In the genomic region with DNA sequence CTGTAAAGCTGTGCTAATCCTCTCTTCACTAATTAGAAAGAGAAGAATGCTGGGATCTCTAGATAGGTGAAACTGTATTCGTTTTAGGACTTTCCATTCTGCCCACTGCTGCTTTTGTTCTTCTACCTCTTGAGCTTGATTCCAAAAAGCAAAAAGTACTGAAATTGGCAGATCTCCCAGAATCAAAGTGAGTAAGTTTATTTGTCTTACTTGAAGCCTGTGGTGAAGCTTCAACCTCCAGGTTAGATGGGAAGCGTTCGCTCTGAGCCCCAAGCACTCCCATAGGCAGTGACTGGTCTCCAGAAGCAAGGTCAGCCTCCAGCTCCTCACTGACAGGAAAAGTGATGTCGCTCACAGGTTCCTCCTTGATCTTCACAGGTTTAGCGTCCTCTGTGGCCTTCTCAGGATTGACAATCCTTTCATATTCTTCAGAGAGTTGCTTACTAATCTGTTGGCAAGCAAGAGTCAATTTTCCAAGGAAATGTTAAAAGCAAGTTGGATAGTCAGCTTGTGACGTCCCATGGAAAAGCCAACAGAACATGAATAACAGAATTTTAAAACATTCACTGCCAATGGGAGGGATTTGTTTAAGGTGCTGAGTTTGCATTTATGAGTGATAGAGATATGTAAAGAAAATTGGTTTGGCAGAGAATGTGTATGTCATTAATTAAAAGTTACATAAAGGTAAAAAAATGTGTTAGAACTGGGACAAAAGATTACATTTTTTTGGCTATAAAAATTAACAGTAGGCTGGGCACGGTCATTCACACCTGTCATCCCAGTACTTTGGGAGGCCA, we compare ENCODE assay signal across 1 cellular context.
TF ChIP-seq lines count a peak whose summit lies in the region.

No MANE protein-coding gene starts in this region.

TF ChIP-seq in GM23338, 12 proteins besides CTCF, POLR2A, EP300 and RAD21 (continued from another document):
- TF ChIP-seq, protein P1, sequence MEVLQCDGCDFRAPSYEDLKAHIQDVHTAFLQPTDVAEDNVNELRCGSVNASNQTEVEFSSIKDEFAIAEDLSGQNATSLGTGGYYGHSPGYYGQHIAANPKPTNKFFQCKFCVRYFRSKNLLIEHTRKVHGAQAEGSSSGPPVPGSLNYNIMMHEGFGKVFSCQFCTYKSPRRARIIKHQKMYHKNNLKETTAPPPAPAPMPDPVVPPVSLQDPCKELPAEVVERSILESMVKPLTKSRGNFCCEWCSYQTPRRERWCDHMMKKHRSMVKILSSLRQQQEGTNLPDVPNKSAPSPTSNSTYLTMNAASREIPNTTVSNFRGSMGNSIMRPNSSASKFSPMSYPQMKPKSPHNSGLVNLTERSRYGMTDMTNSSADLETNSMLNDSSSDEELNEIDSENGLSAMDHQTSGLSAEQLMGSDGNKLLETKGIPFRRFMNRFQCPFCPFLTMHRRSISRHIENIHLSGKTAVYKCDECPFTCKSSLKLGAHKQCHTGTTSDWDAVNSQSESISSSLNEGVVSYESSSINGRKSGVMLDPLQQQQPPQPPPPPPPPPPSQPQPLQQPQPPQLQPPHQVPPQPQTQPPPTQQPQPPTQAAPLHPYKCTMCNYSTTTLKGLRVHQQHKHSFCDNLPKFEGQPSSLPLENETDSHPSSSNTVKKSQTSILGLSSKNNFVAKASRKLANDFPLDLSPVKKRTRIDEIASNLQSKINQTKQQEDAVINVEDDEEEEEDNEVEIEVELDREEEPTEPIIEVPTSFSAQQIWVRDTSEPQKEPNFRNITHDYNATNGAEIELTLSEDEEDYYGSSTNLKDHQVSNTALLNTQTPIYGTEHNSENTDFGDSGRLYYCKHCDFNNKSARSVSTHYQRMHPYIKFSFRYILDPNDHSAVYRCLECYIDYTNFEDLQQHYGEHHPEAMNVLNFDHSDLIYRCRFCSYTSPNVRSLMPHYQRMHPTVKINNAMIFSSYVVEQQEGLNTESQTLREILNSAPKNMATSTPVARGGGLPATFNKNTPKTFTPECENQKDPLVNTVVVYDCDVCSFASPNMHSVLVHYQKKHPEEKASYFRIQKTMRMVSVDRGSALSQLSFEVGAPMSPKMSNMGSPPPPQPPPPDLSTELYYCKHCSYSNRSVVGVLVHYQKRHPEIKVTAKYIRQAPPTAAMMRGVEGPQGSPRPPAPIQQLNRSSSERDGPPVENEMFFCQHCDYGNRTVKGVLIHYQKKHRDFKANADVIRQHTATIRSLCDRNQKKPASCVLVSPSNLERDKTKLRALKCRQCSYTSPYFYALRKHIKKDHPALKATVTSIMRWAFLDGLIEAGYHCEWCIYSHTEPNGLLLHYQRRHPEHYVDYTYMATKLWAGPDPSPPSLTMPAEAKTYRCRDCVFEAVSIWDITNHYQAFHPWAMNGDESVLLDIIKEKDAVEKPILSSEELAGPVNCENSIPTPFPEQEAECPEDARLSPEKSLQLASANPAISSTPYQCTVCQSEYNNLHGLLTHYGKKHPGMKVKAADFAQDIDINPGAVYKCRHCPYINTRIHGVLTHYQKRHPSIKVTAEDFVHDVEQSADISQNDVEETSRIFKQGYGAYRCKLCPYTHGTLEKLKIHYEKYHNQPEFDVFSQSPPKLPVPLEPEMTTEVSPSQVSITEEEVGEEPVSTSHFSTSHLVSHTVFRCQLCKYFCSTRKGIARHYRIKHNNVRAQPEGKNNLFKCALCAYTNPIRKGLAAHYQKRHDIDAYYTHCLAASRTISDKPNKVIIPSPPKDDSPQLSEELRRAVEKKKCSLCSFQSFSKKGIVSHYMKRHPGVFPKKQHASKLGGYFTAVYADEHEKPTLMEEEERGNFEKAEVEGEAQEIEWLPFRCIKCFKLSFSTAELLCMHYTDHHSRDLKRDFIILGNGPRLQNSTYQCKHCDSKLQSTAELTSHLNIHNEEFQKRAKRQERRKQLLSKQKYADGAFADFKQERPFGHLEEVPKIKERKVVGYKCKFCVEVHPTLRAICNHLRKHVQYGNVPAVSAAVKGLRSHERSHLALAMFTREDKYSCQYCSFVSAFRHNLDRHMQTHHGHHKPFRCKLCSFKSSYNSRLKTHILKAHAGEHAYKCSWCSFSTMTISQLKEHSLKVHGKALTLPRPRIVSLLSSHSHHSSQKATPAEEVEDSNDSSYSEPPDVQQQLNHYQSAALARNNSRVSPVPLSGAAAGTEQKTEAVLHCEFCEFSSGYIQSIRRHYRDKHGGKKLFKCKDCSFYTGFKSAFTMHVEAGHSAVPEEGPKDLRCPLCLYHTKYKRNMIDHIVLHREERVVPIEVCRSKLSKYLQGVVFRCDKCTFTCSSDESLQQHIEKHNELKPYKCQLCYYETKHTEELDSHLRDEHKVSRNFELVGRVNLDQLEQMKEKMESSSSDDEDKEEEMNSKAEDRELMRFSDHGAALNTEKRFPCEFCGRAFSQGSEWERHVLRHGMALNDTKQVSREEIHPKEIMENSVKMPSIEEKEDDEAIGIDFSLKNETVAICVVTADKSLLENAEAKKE (CRISPR knock-in tag; IDR thresholded peaks at IDR 0.05): no peak
- TF ChIP-seq EZH2 (IDR thresholded peaks at IDR 0.05; ENCODE audit: low read depth, unreplicated experiment): no peak
